35 cellular contexts compared by ENCODE assay signal in genomic region chr5:18101532-18101931, GRCh38.
"Had no signal": no experiment of that assay in that cellular context is flagged by ENCODE, and none has a peak within 500 bp of the region (broad histone marks: within the 10 kb centered on the region; RNA-seq: fewer than 3 reads in every experiment).

No MANE protein-coding gene starts in this region.

- DNase-seq: Karpas-422, Kasumi-1, MG63, MM.1S, MV-4-11, NCI-H1048, NCI-H1092, NCI-H1092 treated with DMSO at 0.1 percent for 48 hours, NCI-H1105, NCI-H1105 treated with DMSO at 0.1 percent for 48 hours, NCI-H1417, NCI-H1417 treated with DMSO at 0.1 percent for 48 hours, NCI-H1436, NCI-H1436 treated with DMSO at 0.1 percent for 48 hours, NCI-H146, NCI-H1694, NCI-H1694 treated with DMSO at 0.1 percent for 48 hours, NCI-H187, NCI-H187 treated with DMSO at 0.1 percent for 48 hours, NCI-H1930, NCI-H2029, NCI-H2029 treated with DMSO at 0.1 percent for 48 hours, NCI-H2081, NCI-H2081 treated with DMSO at 0.1 percent for 48 hours, NCI-H2107, NCI-H2171, NCI-H2171 treated with DMSO at 0.1 percent for 48 hours, NCI-H2227 treated with DMSO at 0.1 percent for 48 hours, NCI-H226, NCI-H345, NCI-H446, NCI-H446 treated with DMSO at 0.1 percent for 48 hours, NCI-H510A, NCI-H510A treated with DMSO at 0.1 percent for 48 hours had no signal

- H3K27ac ChIP-seq: KMS-11 had no signal

- H3K9me3 ChIP-seq: MG63 had no signal

- H3K4me3 ChIP-seq: MG63 had no signal

- H3K9ac ChIP-seq: KMS-11 had no signal

- H3K4me2 ChIP-seq: KMS-11 had no signal

- H3K36me3 ChIP-seq: MG63 had no signal
